8 cellular contexts compared by ENCODE assay signal in genomic region chr17:40818733-40819527, GRCh38. TPM values are rescaled to one million over a fixed set of nuclear protein-coding genes. Genes with fewer than 3 reads are reported as not detected.
DNase-seq lines count a peak whose midpoint lies in the region; ATAC-seq, FAIRE-seq and TF ChIP-seq lines count a peak whose summit lies in the region.

No MANE protein-coding gene starts in this region.

- DNase-seq in DMS53 (lab: John Stamatoyannopoulos, UW) (peak; percentile 88), GM23338 (ENCODE audit: low spot score) (peak; percentile 79), SJCRH30 (peak; percentile 79 to 81), frontal cortex (ENCODE audit: low spot score in 2 of 2) (peak; percentile 73 to 78), substantia nigra (lab: John Stamatoyannopoulos, UW) (peak in 46 of 49 donors; percentile 14 to 87 (median 60))
- peak; percentile 57 to 84 (median 69) for DNase-seq in activated naive CD4-positive, alpha-beta T cell (lab: John Stamatoyannopoulos, UW)

- 0 out of 3 replicates have a peak, but pooled peaks cover 2% of the 10 kb centered on the region for H3K4me1 Mint-ChIP-seq in GM23338

- H3K4me3 ChIP-seq in GM23338 (peak overlapping the region; percentile 94), Loucy (ENCODE audit: low read length, poor library complexity, severe bottlenecking) (peak overlapping the region; percentile 97), SJCRH30 (peak overlapping the region; percentile 84), neutrophil (ENCODE audit: low read depth in 1 of 2, low read length in 1 of 2) (peak overlapping the region; percentile 62 to 69)

- H3K9me3 Mint-ChIP-seq in GM23338, result no peaks in the 10 kb centered on the region; the same call in 2 of the 3 replicates

- H3K4me2 ChIP-seq in GM23338 (peak overlapping the region; percentile 91), Loucy (ENCODE audit: low read depth, low read length, poor library complexity, severe bottlenecking) (peak overlapping the region; percentile 95)

- H3K27me3 ChIP-seq in GM23338 (ENCODE audit: insufficient read depth), result no peaks in the 10 kb centered on the region
- peaks cover 58% of the 10 kb centered on the region for H3K27me3 ChIP-seq in Loucy (ENCODE audit: insufficient read depth, low read length, poor library complexity, severe bottlenecking)
- no peaks in the 10 kb centered on the region for H3K27me3 ChIP-seq in SJCRH30
- H3K27me3 ChIP-seq in neutrophil, result peaks cover 84% of the 10 kb centered on the region

- peaks cover 5% of the 10 kb centered on the region; the same call in 1 of the 2 replicates for H3K36me3 ChIP-seq in GM23338 (ENCODE audit: insufficient read depth)
- H3K36me3 ChIP-seq in Loucy (ENCODE audit: insufficient read depth, low read length), result no peaks in the 10 kb centered on the region
- H3K36me3 ChIP-seq in SJCRH30, result peaks cover 9% of the 10 kb centered on the region
- no peaks in the 10 kb centered on the region for H3K36me3 ChIP-seq in neutrophil

- H3K9me3 ChIP-seq in Loucy (ENCODE audit: insufficient read depth, low read depth, low read length) (no peaks in the 10 kb centered on the region), SJCRH30 (replicated peaks) (no peaks in the 10 kb centered on the region), neutrophil (peaks cover 16% of the 10 kb centered on the region)

- peaks cover 3% of the 10 kb centered on the region for H3K27me3 Mint-ChIP-seq in GM23338 (ENCODE audit: insufficient read depth, low read depth, poor library complexity)

- peaks cover 10% of the 10 kb centered on the region; the same call in 1 of the 2 replicates for H3K4me1 ChIP-seq in GM23338 (ENCODE audit: insufficient read depth)
- H3K4me1 ChIP-seq in Loucy (ENCODE audit: insufficient read depth, low read length, poor library complexity, severe bottlenecking), result peaks cover 29% of the 10 kb centered on the region
- no peaks in the 10 kb centered on the region for H3K4me1 ChIP-seq in SJCRH30
- H3K4me1 ChIP-seq in neutrophil (ENCODE audit: control insufficient read depth in 1 of 2, insufficient read depth in 1 of 2, low read depth in 1 of 2, low read length in 1 of 2), result peaks cover 0 to 3% of the 10 kb centered on the region in 2 experiments

- peak overlapping the region; percentile 89 for H3K27ac Mint-ChIP-seq in GM23338

- H3K79me2 ChIP-seq in GM23338 (replicated peaks; ENCODE audit: insufficient read depth), result no peaks in the 10 kb centered on the region
- H3K79me2 ChIP-seq in Loucy (ENCODE audit: insufficient read depth, low read length), result peaks cover 22% of the 10 kb centered on the region

- H3K36me3 Mint-ChIP-seq in GM23338 (ENCODE audit: low read depth), result peaks cover 8% of the 10 kb centered on the region; the same call in 2 of the 3 replicates

- H4K20me1 ChIP-seq in GM23338 (replicated peaks; ENCODE audit: insufficient read depth), result no peaks in the 10 kb centered on the region
- no peaks in the 10 kb centered on the region for H4K20me1 ChIP-seq in Loucy (ENCODE audit: insufficient read depth, low read length, poor library complexity, severe bottlenecking)

- peak; percentile 97 for ATAC-seq in GM23338

- H3K9ac ChIP-seq in Loucy (ENCODE audit: low read depth, low read length, poor library complexity, severe bottlenecking), result peak overlapping the region; percentile 75

- H3K27ac ChIP-seq in GM23338 (ENCODE audit: low read depth) (peak overlapping the region; percentile 86), SJCRH30 (peak overlapping the region; percentile 95), neutrophil (peak overlapping the region; percentile 71), substantia nigra (ENCODE audit: low read depth, low read length, poor library complexity, severe bottlenecking) (peak overlapping the region; percentile 67)

- H2AFZ ChIP-seq in GM23338 (peak overlapping the region; percentile 98), Loucy (ENCODE audit: low read length) (peak overlapping the region; percentile 81)

- no peak for FAIRE-seq in frontal cortex (lab: Jason Lieb, UNC)

- TF ChIP-seq CTCF in GM23338 (conservative IDR thresholded peaks at IDR 0.05; ENCODE audit: low read depth in 2 of 2) (no peak), Loucy (conservative IDR thresholded peaks at IDR 0.05; ENCODE audit: low read length) (no peak), neutrophil (IDR thresholded peaks at IDR 0.05) (no peak)

- H3F3A ChIP-seq in GM23338 (replicated peaks; ENCODE audit: low read depth) (peaks cover 6% of the 10 kb centered on the region; the same call in 1 of the 2 replicates), Loucy (ENCODE audit: low read depth) (peaks cover 15% of the 10 kb centered on the region; the same call in 1 of the 2 replicates)

- H3K9me2 ChIP-seq in GM23338 (ENCODE audit: insufficient read depth) (peaks cover 2% of the 10 kb centered on the region; the same call in 1 of the 2 replicates), Loucy (replicated peaks; ENCODE audit: low read depth, low read length) (no peaks in the 10 kb centered on the region; the same call in 1 of the 2 replicates)

- H3K4me3 Mint-ChIP-seq in GM23338, result peak overlapping the region; percentile 91

TF ChIP-seq in GM23338, 12 proteins besides CTCF, POLR2A, EP300 and RAD21:
- TF ChIP-seq REST (IDR thresholded peaks at IDR 0.05; ENCODE audit: unreplicated experiment), result no peak
- TF ChIP-seq POLR2AphosphoS5 (IDR thresholded peaks at IDR 0.05; ENCODE audit: low read depth), result peak; percentile 39; the same call in 1 of the 2 replicates

RNA-seq across cellular contexts. Expression of gene KRT10, which starts 3.5 kb away (rescaled TPM):
- 7.8 and 9.6 TPM in 2 replicates for total RNA-seq in GM23338 (2014; rRNA removed; shearing (Covaris generic))
- polyA plus RNA-seq in GM23338 (2016; fragmentation: Nextera tagmentation; extraction: Ambion mirVana), result 117 and 123 TPM in 2 replicates
- 20.4 and 22.5 TPM in 2 replicates for total RNA-seq in SJCRH30 (2014; rRNA removed; shearing (Covaris generic))
- 2.4 TPM for total RNA-seq in frontal cortex

RNA-seq across cellular contexts. Expression of gene KRT28, which starts 19.2 kb away (rescaled TPM):
- total RNA-seq in GM23338 (2014; rRNA removed; shearing (Covaris generic)), result not detected in 2 replicates
- not detected in 2 replicates for polyA plus RNA-seq in GM23338 (2016; fragmentation: Nextera tagmentation; extraction: Ambion mirVana)
- total RNA-seq in SJCRH30 (2014; rRNA removed; shearing (Covaris generic)), result 0.20 TPM in 1 of 2 replicates, not detected in the other
- total RNA-seq in frontal cortex, result not detected

RNA-seq across cellular contexts. Expression of gene KRT27, which starts 36.6 kb away (rescaled TPM):
- total RNA-seq in GM23338 (2014; rRNA removed; shearing (Covaris generic)), result not detected in 2 replicates
- polyA plus RNA-seq in GM23338 (2016; fragmentation: Nextera tagmentation; extraction: Ambion mirVana), result not detected in 2 replicates
- not detected in 2 replicates for total RNA-seq in SJCRH30 (2014; rRNA removed; shearing (Covaris generic))
- total RNA-seq in frontal cortex, result not detected

RNA-seq across cellular contexts. Expression of gene KRT26, which starts 46.9 kb away (rescaled TPM):
- total RNA-seq in GM23338 (2014; rRNA removed; shearing (Covaris generic)), result not detected in 2 replicates
- not detected in 2 replicates for polyA plus RNA-seq in GM23338 (2016; fragmentation: Nextera tagmentation; extraction: Ambion mirVana)
- not detected in 2 replicates for total RNA-seq in SJCRH30 (2014; rRNA removed; shearing (Covaris generic))
- not detected for total RNA-seq in frontal cortex

RNA-seq across cellular contexts. Expression of gene KRT12, which starts 48.1 kb away (rescaled TPM):
- not detected in 2 replicates for total RNA-seq in GM23338 (2014; rRNA removed; shearing (Covaris generic))
- not detected in 2 replicates for polyA plus RNA-seq in GM23338 (2016; fragmentation: Nextera tagmentation; extraction: Ambion mirVana)
- total RNA-seq in SJCRH30 (2014; rRNA removed; shearing (Covaris generic)), result not detected in 2 replicates
- not detected for total RNA-seq in frontal cortex

Comparison
In these comparisons a context has a peak if more than half of its experiments do, and no peak if none do; other contexts are left out.
1. Peak in every context shown above with its lines: DNase-seq, ATAC-seq, H3K4me3 ChIP-seq and H3K27ac ChIP-seq.